8 cellular contexts compared by ENCODE assay signal in the genomic region with DNA sequence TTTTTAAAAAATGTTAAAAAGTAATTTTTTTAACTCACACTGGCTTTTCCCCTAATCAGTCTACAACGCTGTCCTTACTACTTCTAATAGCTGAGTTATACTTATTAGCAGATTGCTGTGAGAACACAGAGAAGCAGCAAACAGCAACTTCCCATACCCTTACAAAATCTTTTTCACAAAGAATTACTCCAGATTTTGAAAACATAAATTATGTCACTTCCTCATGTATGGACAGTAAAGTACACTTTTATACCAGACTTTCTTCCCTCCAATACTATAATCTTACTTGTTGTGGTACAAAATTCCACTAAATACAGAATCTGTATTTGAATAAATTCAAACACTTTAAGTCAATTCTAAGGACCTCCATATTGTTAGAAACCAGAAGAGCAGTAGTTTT. TPM values are rescaled to one million over a fixed set of nuclear protein-coding genes. Genes with fewer than 3 reads are reported as not detected.
DNase-seq lines count a peak whose midpoint lies in the region; FAIRE-seq and TF ChIP-seq lines count a peak whose summit lies in the region.

No MANE protein-coding gene starts in this region.

- H3K9ac ChIP-seq in Loucy (ENCODE audit: low read depth, low read length, poor library complexity, severe bottlenecking): peak overlapping the region; percentile 91
- no peak overlapping the region for H3K9ac ChIP-seq in neural cell (ENCODE audit: low read length)

- no peaks in the 10 kb centered on the region for H3K27me3 Mint-ChIP-seq in CD14-positive monocyte (ENCODE audit: low read depth in 3 of 3)

- TF ChIP-seq CTCF in CD14-positive monocyte (IDR thresholded peaks at IDR 0.05): no peak
- no peak for TF ChIP-seq CTCF in Loucy (conservative IDR thresholded peaks at IDR 0.05; ENCODE audit: low read length)
- TF ChIP-seq CTCF in bronchial epithelial cell (IDR thresholded peaks at IDR 0.05; ENCODE audit: insufficient read depth, low read length, severe bottlenecking): no peak
- TF ChIP-seq CTCF in neural cell (IDR thresholded peaks at IDR 0.05; ENCODE audit: poor library complexity, severe bottlenecking): no peak
- no peak for TF ChIP-seq CTCF in Peyer's patch (IDR thresholded peaks at IDR 0.05)

- FAIRE-seq in bronchial epithelial cell (lab: Jason Lieb, UNC): no peak

- H2AFZ ChIP-seq in Loucy (ENCODE audit: low read length) (no peak overlapping the region), neural cell (ENCODE audit: low read depth, low read length) (no peak overlapping the region)

- H3K4me3 Mint-ChIP-seq in CD14-positive monocyte: peak overlapping the region; percentile 93 to 97

- H3K4me3 ChIP-seq in Loucy (ENCODE audit: low read length, poor library complexity, severe bottlenecking): peak overlapping the region; percentile 97
- H3K4me3 ChIP-seq in bronchial epithelial cell (ENCODE audit: low read depth, low read length): peak overlapping the region; percentile 81
- peak overlapping the region; percentile 96 for H3K4me3 ChIP-seq in neural cell (ENCODE audit: low read length)
- H3K4me3 ChIP-seq in Peyer's patch: peak overlapping the region in 2 of 4 donors; percentile 81 to 96

- H3K4me1 ChIP-seq in Loucy (ENCODE audit: insufficient read depth, low read length, poor library complexity, severe bottlenecking) (peaks cover 19% of the 10 kb centered on the region), Peyer's patch (peaks cover 0 to 30% (median 6%) of the 10 kb centered on the region in 4 donors)

- H3F3A ChIP-seq in Loucy (ENCODE audit: low read depth) (no peaks in the 10 kb centered on the region), neural cell (ENCODE audit: insufficient read depth, low read length, poor library complexity, severe bottlenecking) (no peaks in the 10 kb centered on the region)

- H3K36me3 ChIP-seq in Loucy (ENCODE audit: insufficient read depth, low read length) (peaks cover 11% of the 10 kb centered on the region; the same call in 1 of the 2 replicates), bronchial epithelial cell (ENCODE audit: control insufficient read depth, insufficient read depth, low read length) (peaks cover 2% of the 10 kb centered on the region), neural cell (ENCODE audit: insufficient read depth, low read length) (no peaks in the 10 kb centered on the region), Peyer's patch (peaks cover 0 to 36% (median 0%) of the 10 kb centered on the region in 3 donors)

- H4K20me1 ChIP-seq in Loucy (ENCODE audit: insufficient read depth, low read length, poor library complexity, severe bottlenecking) (peaks cover 33% of the 10 kb centered on the region), neural cell (ENCODE audit: insufficient read depth) (no peaks in the 10 kb centered on the region)

- DNase-seq in CD14-positive monocyte (ENCODE audit: low spot score) (no peak), bronchial epithelial cell (ENCODE audit: low read depth) (no peak), NCI-H1694 (lab: John Stamatoyannopoulos, UW) (no peak), globus pallidus (ENCODE audit: low spot score) (no peak), Peyer's patch (no peak), Kasumi-1 (lab: John Stamatoyannopoulos, UW) (no peak)

- no peaks in the 10 kb centered on the region for H3K9me2 ChIP-seq in Loucy (replicated peaks; ENCODE audit: low read depth, low read length)
- H3K9me2 ChIP-seq in neural cell (ENCODE audit: insufficient read depth, low read length): no peaks in the 10 kb centered on the region

- H3K36me3 Mint-ChIP-seq in CD14-positive monocyte: peaks cover 33 to 38% of the 10 kb centered on the region in 2 donors

- intact Hi-C loops in CD14-positive monocyte (cut with micrococcal nuclease): no loop called here

- H3K27ac Mint-ChIP-seq in CD14-positive monocyte: peak overlapping the region; percentile 84 to 100 (median 98)

- H3K27ac ChIP-seq in neural cell (ENCODE audit: low read length) (no peak overlapping the region), Peyer's patch (peak overlapping the region in 2 of 4 donors; percentile 0 to 99)

- peaks cover 23% of the 10 kb centered on the region for H3K4me1 Mint-ChIP-seq in CD14-positive monocyte

- H3K79me2 ChIP-seq in Loucy (ENCODE audit: insufficient read depth, low read length): peaks cover 64% of the 10 kb centered on the region
- peaks cover 31% of the 10 kb centered on the region for H3K79me2 ChIP-seq in neural cell (replicated peaks; ENCODE audit: insufficient read depth, low read length)

- H3K27me3 ChIP-seq in Loucy (ENCODE audit: insufficient read depth, low read length, poor library complexity, severe bottlenecking) (no peaks in the 10 kb centered on the region), bronchial epithelial cell (ENCODE audit: control insufficient read depth, insufficient read depth, low read length) (no peaks in the 10 kb centered on the region), neural cell (ENCODE audit: insufficient read depth, low read depth, low read length) (no peaks in the 10 kb centered on the region), Peyer's patch (no peaks in the 10 kb centered on the region)

- H3K9me3 Mint-ChIP-seq in CD14-positive monocyte: no peaks in the 10 kb centered on the region

- no peak for TF ChIP-seq POLR2A in Peyer's patch (IDR thresholded peaks at IDR 0.05)

- H3K4me2 ChIP-seq in Loucy (ENCODE audit: low read depth, low read length, poor library complexity, severe bottlenecking) (peak overlapping the region; percentile 82), neural cell (ENCODE audit: low read length) (peak overlapping the region; percentile 54)

- H3K9me3 ChIP-seq in Loucy (ENCODE audit: insufficient read depth, low read depth, low read length): no peaks in the 10 kb centered on the region
- no peaks in the 10 kb centered on the region for H3K9me3 ChIP-seq in neural cell (ENCODE audit: low read length)
- H3K9me3 ChIP-seq in Peyer's patch: no peaks in the 10 kb centered on the region

- TF ChIP-seq EP300 in neural cell (conservative IDR thresholded peaks at IDR 0.05; ENCODE audit: poor library complexity, severe bottlenecking): no peak

- no peak for TF ChIP-seq RAD21 in neural cell (conservative IDR thresholded peaks at IDR 0.05)

TF ChIP-seq in neural cell, 6 proteins besides CTCF, POLR2A, EP300 and RAD21:
- no peak for TF ChIP-seq REST (IDR thresholded peaks at IDR 0.05; ENCODE audit: borderline replicate concordance)
- no peak for TF ChIP-seq EZH2 (IDR thresholded peaks at IDR 0.05; ENCODE audit: borderline replicate concordance, insufficient read depth, low read length, poor library complexity, severe bottlenecking)
- no peak for TF ChIP-seq TAF1 (IDR thresholded peaks at IDR 0.05; ENCODE audit: low read depth)
- TF ChIP-seq MXI1 (conservative IDR thresholded peaks at IDR 0.05; ENCODE audit: poor library complexity, severe bottlenecking): no peak
- no peak for TF ChIP-seq SMC3 (conservative IDR thresholded peaks at IDR 0.05; ENCODE audit: poor library complexity)
- no peak for TF ChIP-seq POLR2AphosphoS5 (IDR thresholded peaks at IDR 0.05)
TF ChIP-seq in neural cell: peak in this region for 0.

RNA-seq across cellular contexts. Expression of gene PHC3, which starts 2.1 kb away (rescaled TPM):
- polyA plus RNA-seq in CD14-positive monocyte (10 to 100 TPM in 1 of 2 donors, 1 to 10 TPM in 1; 7.5 to 12.6 TPM), neural cell (17.0 and 18.6 TPM in 2 replicates)
- total RNA-seq in bronchial epithelial cell (13.7 TPM in 2 replicates), Peyer's patch (100 to 1,000 TPM in 1 of 4 donors, 10 to 100 TPM in 3; 52.4 to 234 (median 83.2) TPM)
- 60.9 and 69.3 TPM in 2 replicates for polyA minus RNA-seq in neural cell

RNA-seq across cellular contexts. Expression of gene PRKCI, which starts 42.8 kb away (rescaled TPM):
- polyA plus RNA-seq in CD14-positive monocyte (10 to 100 TPM; 11.6 to 15.4 TPM), neural cell (70.8 and 103 TPM in 2 replicates)
- total RNA-seq in bronchial epithelial cell (58.7 and 81.8 TPM in 2 replicates), Peyer's patch (10 to 100 TPM; 22.1 to 50.3 (median 43.5) TPM)
- polyA minus RNA-seq in neural cell: 78.2 and 91.0 TPM in 2 replicates
